5 cellular contexts compared by ENCODE assay signal in the genomic region with DNA sequence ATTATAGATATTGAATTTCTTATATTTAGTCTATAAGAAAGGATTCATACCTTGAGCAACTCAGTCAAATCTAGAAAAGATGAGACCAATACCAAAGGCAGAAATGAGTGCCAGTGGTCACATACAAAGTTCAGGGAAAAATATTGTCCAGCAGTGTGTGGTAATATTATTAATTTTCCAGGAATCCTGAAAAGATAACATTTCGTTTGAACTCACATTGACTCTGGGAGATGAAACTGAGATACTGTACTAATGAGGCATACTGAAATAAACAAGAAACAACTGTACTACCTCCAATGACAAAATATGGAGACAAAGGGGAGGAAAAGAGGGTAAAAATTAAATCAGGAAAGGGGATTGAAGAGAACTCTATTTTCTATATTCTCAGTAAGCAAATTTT.
"Had no signal": no experiment of that assay in that cellular context is flagged by ENCODE, and none has a peak within 500 bp of the region (broad histone marks: within the 10 kb centered on the region; RNA-seq: fewer than 3 reads in every experiment).

No MANE protein-coding gene starts in this region.

- H3K27ac ChIP-seq: HL-60 had no signal

- DNase-seq: IMR-90, KBM-7 had no signal

- ATAC-seq: HepG2, K562 had no signal

- H3K4me3 ChIP-seq: K562 had no signal
